1 cellular context compared by ENCODE assay signal in the genomic region with DNA sequence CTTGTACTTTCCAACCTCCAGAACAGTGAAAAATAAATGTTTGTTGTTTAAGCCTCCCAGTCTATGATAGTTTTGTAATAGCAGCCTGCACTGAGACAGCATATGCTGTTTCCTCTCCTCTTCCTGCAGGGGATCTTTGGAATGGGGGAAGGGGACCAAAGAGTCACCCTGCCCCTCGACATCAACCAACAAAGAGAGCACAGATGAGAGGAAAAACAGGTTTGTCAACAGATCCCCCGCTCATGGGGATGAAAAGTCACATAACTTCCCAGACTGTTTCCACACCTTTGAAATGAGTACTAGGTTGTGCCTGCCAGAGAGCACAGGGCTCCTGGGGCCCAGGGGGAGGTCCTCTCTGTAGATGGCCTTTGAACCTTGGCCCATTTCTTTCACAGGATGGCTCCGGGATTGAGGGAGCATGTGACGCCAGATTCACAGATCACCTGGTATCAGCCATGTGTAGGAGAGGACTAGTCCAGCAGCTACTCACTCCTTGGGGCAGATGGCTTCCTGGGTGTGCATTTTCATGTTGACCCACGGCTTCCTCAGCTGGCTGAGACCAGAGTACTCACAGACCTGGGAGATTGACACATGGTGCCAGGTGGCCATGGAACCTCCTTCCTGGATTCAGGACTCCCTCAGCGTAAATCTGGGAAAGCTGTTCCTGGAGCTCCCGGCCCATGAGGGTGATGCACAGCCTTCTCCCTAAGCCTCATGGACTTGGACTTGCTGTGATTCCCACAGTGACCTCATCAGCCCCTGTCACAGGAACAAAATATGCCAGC.
TF ChIP-seq lines count a peak whose summit lies in the region.

No MANE protein-coding gene starts in this region.

TF ChIP-seq in WTC11, 78 proteins besides CTCF, POLR2A, EP300 and RAD21:
- TF ChIP-seq, protein P1, sequence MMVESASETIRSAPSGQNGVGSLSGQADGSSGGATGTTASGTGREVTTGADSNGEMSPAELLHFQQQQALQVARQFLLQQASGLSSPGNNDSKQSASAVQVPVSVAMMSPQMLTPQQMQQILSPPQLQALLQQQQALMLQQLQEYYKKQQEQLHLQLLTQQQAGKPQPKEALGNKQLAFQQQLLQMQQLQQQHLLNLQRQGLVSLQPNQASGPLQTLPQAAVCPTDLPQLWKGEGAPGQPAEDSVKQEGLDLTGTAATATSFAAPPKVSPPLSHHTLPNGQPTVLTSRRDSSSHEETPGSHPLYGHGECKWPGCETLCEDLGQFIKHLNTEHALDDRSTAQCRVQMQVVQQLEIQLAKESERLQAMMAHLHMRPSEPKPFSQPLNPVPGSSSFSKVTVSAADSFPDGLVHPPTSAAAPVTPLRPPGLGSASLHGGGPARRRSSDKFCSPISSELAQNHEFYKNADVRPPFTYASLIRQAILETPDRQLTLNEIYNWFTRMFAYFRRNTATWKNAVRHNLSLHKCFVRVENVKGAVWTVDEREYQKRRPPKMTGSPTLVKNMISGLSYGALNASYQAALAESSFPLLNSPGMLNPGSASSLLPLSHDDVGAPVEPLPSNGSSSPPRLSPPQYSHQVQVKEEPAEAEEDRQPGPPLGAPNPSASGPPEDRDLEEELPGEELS (CRISPR knock-in tag; IDR thresholded peaks at IDR 0.05), result no peak
- TF ChIP-seq, protein P2, sequence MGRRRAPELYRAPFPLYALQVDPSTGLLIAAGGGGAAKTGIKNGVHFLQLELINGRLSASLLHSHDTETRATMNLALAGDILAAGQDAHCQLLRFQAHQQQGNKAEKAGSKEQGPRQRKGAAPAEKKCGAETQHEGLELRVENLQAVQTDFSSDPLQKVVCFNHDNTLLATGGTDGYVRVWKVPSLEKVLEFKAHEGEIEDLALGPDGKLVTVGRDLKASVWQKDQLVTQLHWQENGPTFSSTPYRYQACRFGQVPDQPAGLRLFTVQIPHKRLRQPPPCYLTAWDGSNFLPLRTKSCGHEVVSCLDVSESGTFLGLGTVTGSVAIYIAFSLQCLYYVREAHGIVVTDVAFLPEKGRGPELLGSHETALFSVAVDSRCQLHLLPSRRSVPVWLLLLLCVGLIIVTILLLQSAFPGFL (CRISPR knock-in tag; IDR thresholded peaks at IDR 0.05; ENCODE audit: borderline replicate concordance), result peak; percentile 30; the same call in 1 of the 2 replicates
- TF ChIP-seq, protein P3, sequence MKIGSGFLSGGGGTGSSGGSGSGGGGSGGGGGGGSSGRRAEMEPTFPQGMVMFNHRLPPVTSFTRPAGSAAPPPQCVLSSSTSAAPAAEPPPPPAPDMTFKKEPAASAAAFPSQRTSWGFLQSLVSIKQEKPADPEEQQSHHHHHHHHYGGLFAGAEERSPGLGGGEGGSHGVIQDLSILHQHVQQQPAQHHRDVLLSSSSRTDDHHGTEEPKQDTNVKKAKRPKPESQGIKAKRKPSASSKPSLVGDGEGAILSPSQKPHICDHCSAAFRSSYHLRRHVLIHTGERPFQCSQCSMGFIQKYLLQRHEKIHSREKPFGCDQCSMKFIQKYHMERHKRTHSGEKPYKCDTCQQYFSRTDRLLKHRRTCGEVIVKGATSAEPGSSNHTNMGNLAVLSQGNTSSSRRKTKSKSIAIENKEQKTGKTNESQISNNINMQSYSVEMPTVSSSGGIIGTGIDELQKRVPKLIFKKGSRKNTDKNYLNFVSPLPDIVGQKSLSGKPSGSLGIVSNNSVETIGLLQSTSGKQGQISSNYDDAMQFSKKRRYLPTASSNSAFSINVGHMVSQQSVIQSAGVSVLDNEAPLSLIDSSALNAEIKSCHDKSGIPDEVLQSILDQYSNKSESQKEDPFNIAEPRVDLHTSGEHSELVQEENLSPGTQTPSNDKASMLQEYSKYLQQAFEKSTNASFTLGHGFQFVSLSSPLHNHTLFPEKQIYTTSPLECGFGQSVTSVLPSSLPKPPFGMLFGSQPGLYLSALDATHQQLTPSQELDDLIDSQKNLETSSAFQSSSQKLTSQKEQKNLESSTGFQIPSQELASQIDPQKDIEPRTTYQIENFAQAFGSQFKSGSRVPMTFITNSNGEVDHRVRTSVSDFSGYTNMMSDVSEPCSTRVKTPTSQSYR (CRISPR knock-in tag; IDR thresholded peaks at IDR 0.05), result no peak
- TF ChIP-seq SMAD4 (CRISPR knock-in tag; IDR thresholded peaks at IDR 0.05) (no peak), GABPB1 (CRISPR knock-in tag; IDR thresholded peaks at IDR 0.05) (peak; percentile 88)
- TF ChIP-seq, protein P4, sequence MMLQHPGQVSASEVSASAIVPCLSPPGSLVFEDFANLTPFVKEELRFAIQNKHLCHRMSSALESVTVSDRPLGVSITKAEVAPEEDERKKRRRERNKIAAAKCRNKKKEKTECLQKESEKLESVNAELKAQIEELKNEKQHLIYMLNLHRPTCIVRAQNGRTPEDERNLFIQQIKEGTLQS (CRISPR knock-in tag; conservative IDR thresholded peaks at IDR 0.05), result no peak
